In genomic region chr18:44701227-44701626, GRCh38 we compare ENCODE assay signal across 18 cellular contexts. TPM values are rescaled to one million over a fixed set of nuclear protein-coding genes. Genes with fewer than 3 reads are reported as not detected.
DNase-seq lines count a peak whose midpoint lies in the region; ATAC-seq and TF ChIP-seq lines count a peak whose summit lies in the region.
"Had no signal": no experiment of that assay in that cellular context is flagged by ENCODE, and none has a peak within 500 bp of the region (broad histone marks: within the 10 kb centered on the region; RNA-seq: fewer than 3 reads in every experiment).

No MANE protein-coding gene starts in this region.

- no peak overlapping the region for H4K91ac ChIP-seq in mesenchymal stem cell (ENCODE audit: low read length)

- no peak overlapping the region for H3K4ac ChIP-seq in mesenchymal stem cell (ENCODE audit: low read depth in 1 of 2, low read length in 2 of 2)

- H2BK5ac ChIP-seq in mesenchymal stem cell (ENCODE audit: low read depth, low read length, poor library complexity, severe bottlenecking), result no peak overlapping the region

- no peak overlapping the region for H3K14ac ChIP-seq in mesenchymal stem cell (ENCODE audit: low read length in 2 of 2)

- H3K4me1 ChIP-seq in mammary epithelial cell (ENCODE audit: insufficient read depth, low read length), result peaks cover 48% of the 10 kb centered on the region
- H3K4me1 ChIP-seq in mesenchymal stem cell (ENCODE audit: control insufficient read depth, insufficient read depth, low read depth, low read length), result peaks cover 7% of the 10 kb centered on the region

- peak overlapping the region; percentile 47 for H2AFZ ChIP-seq in mammary epithelial cell (ENCODE audit: low read depth, low read length)
- H2AFZ ChIP-seq in mesenchymal stem cell (ENCODE audit: low read depth, low read length), result no peak overlapping the region

- H4K8ac ChIP-seq in mesenchymal stem cell (ENCODE audit: low read length), result peak overlapping the region; percentile 19

- TF ChIP-seq CTCF in mammary epithelial cell (conservative IDR thresholded peaks at IDR 0.05 in 1 of 2, IDR thresholded peaks at IDR 0.05 in 1 of 2; ENCODE audit: extremely low read depth in 1 of 2, insufficient read depth in 1 of 2, low read depth in 1 of 2, low read length in 2 of 2), result no peak

- H3K9me3 ChIP-seq in MG63 (no peaks in the 10 kb centered on the region), mammary epithelial cell (replicated peaks; ENCODE audit: insufficient read depth, low read length) (no peaks in the 10 kb centered on the region), mesenchymal stem cell (ENCODE audit: control insufficient read depth, low read length) (no peaks in the 10 kb centered on the region)
- H3K9me3 ChIP-seq: SJSA1 had no signal

- peak overlapping the region; percentile 69 for H3K27ac Mint-ChIP-seq in stimulated activated memory B cell treated with anti-CD40 and anti-IgM and Interleukin-4, amounts not matched to agents 10 μg/mL and 1 μg/mL and 100 μg/mL, for 72 hours
- H3K27ac Mint-ChIP-seq: activated naive CD4-positive, alpha-beta T cell treated with anti-CD3 and anti-CD28 coated beads, Interleukin-2, amount 50 U/mL, for 72 hours; CD14-positive monocyte; stimulated activated naive CD8-positive, alpha-beta T cell treated with anti-CD3 and anti-CD28 coated beads, Interleukin-15, Interleukin-2, amounts not matched to agents 100 ng/mL and 50 ng/mL, for 24 hours had no signal

- peak overlapping the region; percentile 75 for H2BK15ac ChIP-seq in mesenchymal stem cell (ENCODE audit: low read depth, poor library complexity, severe bottlenecking)

- H3K36me3 ChIP-seq in MG63 (no peaks in the 10 kb centered on the region), mammary epithelial cell (ENCODE audit: insufficient read depth, low read length) (no peaks in the 10 kb centered on the region), mesenchymal stem cell (ENCODE audit: control insufficient read depth in 1 of 2, insufficient read depth in 2 of 2, low read depth in 1 of 2, low read length in 2 of 2) (peaks cover 3 to 17% of the 10 kb centered on the region in 2 experiments)
- H3K36me3 ChIP-seq: WERI-Rb-1 had no signal

- H2BK12ac ChIP-seq in mesenchymal stem cell (ENCODE audit: low read length in 2 of 2), result no peak overlapping the region

- BruUV-seq in mammary epithelial cell (replicated peaks; lab: Mats Ljungman, UMichigan), result TSS peak; percentile 1

- H3K4me2 ChIP-seq in mammary epithelial cell (ENCODE audit: insufficient read depth, low read depth, low read length) (peak overlapping the region; percentile 73), mesenchymal stem cell (ENCODE audit: low read length, poor library complexity, severe bottlenecking) (no peak overlapping the region)

- DNase-seq in MG63 (peak; percentile 45), mammary epithelial cell (no peak), mesenchymal stem cell (no peak), DMS53 treated with DMSO at 0.1 percent for 48 hours (lab: John Stamatoyannopoulos, UW; ENCODE audit: unreplicated experiment) (no peak)
- DNase-seq: NCI-H2081 treated with DMSO at 0.1 percent for 48 hours; NCI-H82; retina; stimulated activated CD4-positive, alpha-beta T cell treated with anti-CD3 and anti-CD28 coated beads, Interleukin-4, amount 100 ng/mL, for 4 hours; WERI-Rb-1 had no signal

- no peaks in the 10 kb centered on the region for H3K9me3 Mint-ChIP-seq in stimulated activated memory B cell treated with anti-CD40 and anti-IgM and Interleukin-4, amounts not matched to agents 10 μg/mL and 1 μg/mL and 100 μg/mL, for 72 hours
- H3K9me3 Mint-ChIP-seq: activated naive CD4-positive, alpha-beta T cell treated with anti-CD3 and anti-CD28 coated beads, Interleukin-2, amount 50 U/mL, for 72 hours; stimulated activated naive CD8-positive, alpha-beta T cell treated with anti-CD3 and anti-CD28 coated beads, Interleukin-15, Interleukin-2, amounts not matched to agents 100 ng/mL and 50 ng/mL, for 24 hours had no signal

- WGBS in mammary epithelial cell (ENCODE audit: low coverage, missing lambda C conversion rate), result 40% methylated on average over 9 of the region's 10 CpGs
- WGBS in mesenchymal stem cell, result 68% methylated on average over 10 of the region's 10 CpGs

- no peak overlapping the region for H2AK5ac ChIP-seq in mesenchymal stem cell (ENCODE audit: low read length, severe bottlenecking)

- H3K23ac ChIP-seq in mesenchymal stem cell (ENCODE audit: low read length in 2 of 2), result no peak overlapping the region

- CTCF ChIA-PET in mammary epithelial cell (lab: Charles Lee; ENCODE audit: low non-redundant PET), result interaction anchor here (0.9 to 1.0 kb wide), 2 partner anchors 13 to 31 kb away, joined by 6 to 7 read pairs; no protein-coding TSS in a partner anchor

- H3K27me3 ChIP-seq in MG63, result no peaks in the 10 kb centered on the region
- H3K27me3 ChIP-seq in mammary epithelial cell (ENCODE audit: insufficient read depth, low read length), result no peaks in the 10 kb centered on the region
- no peaks in the 10 kb centered on the region for H3K27me3 ChIP-seq in mesenchymal stem cell (ENCODE audit: control insufficient read depth in 1 of 2, insufficient read depth in 1 of 2, low read length in 2 of 2)
- H3K27me3 ChIP-seq: SJSA1 had no signal

- H3K79me2 ChIP-seq in mammary epithelial cell (ENCODE audit: insufficient read depth, low read length), result peaks cover 74% of the 10 kb centered on the region

- H3K4me3 ChIP-seq in MG63 (no peak overlapping the region), mammary epithelial cell (replicated peaks in 1 of 3; ENCODE audit: insufficient read depth in 1 of 3, low read depth in 2 of 3, low read length in 3 of 3) (peak overlapping the region in 1 of 3 experiments; percentile 19), mesenchymal stem cell (ENCODE audit: insufficient read depth in 1 of 2, low read depth in 1 of 2, low read length in 2 of 2) (peak overlapping the region in 1 of 2 experiments; percentile 11)
- H3K4me3 ChIP-seq: SJSA1 had no signal

- intact Hi-C loops in mammary epithelial cell (cut with micrococcal nuclease), result no loop called here

- in situ Hi-C loops in mammary epithelial cell (cut with MboI; ENCODE audit: low sequenced_read_pairs in 2 of 2), result no loop called here

- H3K18ac ChIP-seq in mesenchymal stem cell (ENCODE audit: low read depth in 1 of 2, low read length in 2 of 2), result peak overlapping the region; percentile 38 to 44

- H2BK120ac ChIP-seq in mesenchymal stem cell (ENCODE audit: low read depth, low read length), result no peak overlapping the region

- no peaks in the 10 kb centered on the region for H4K20me1 ChIP-seq in mammary epithelial cell (ENCODE audit: insufficient read depth, low read length)

- H3K9ac ChIP-seq in mammary epithelial cell (ENCODE audit: insufficient read depth, low read length) (peak overlapping the region; percentile 17), mesenchymal stem cell (ENCODE audit: low read length) (peak overlapping the region; percentile 42)

- H3K27ac ChIP-seq in mammary epithelial cell (ENCODE audit: insufficient read depth, low read depth, low read length) (peak overlapping the region; percentile 51), mesenchymal stem cell (ENCODE audit: low read length, poor library complexity, severe bottlenecking) (no peak overlapping the region)
- H3K27ac ChIP-seq: SJSA1, WERI-Rb-1 had no signal

- dilution Hi-C loops in mammary epithelial cell (cut with HindIII; ENCODE audit: low sequenced_read_pairs), result no loop called here

- no peak overlapping the region for H3K4me3 Mint-ChIP-seq in stimulated activated memory B cell treated with anti-CD40 and anti-IgM and Interleukin-4, amounts not matched to agents 10 μg/mL and 1 μg/mL and 100 μg/mL, for 72 hours
- H3K4me3 Mint-ChIP-seq: stimulated activated naive CD8-positive, alpha-beta T cell treated with anti-CD3 and anti-CD28 coated beads, Interleukin-15, Interleukin-2, amounts not matched to agents 100 ng/mL and 50 ng/mL, for 24 hours had no signal

- peaks cover 52% of the 10 kb centered on the region for H3K36me3 Mint-ChIP-seq in stimulated activated memory B cell treated with anti-CD40 and anti-IgM and Interleukin-4, amounts not matched to agents 10 μg/mL and 1 μg/mL and 100 μg/mL, for 72 hours
- H3K36me3 Mint-ChIP-seq: activated naive CD4-positive, alpha-beta T cell treated with anti-CD3 and anti-CD28 coated beads, Interleukin-2, amount 50 U/mL, for 72 hours; CD14-positive monocyte had no signal

- peaks cover 43% of the 10 kb centered on the region for H3K79me1 ChIP-seq in mesenchymal stem cell (replicated peaks; ENCODE audit: low read length, poor library complexity, severe bottlenecking)

- ATAC-seq in stimulated activated memory B cell treated with anti-CD40 and anti-IgM and Interleukin-4, amounts not matched to agents 10 μg/mL and 1 μg/mL and 100 μg/mL, for 72 hours, result no peak
- ATAC-seq in HG02571 (IDR thresholded peaks at IDR 0.05; ENCODE audit: unreplicated experiment) (no peak), HG03045 (IDR thresholded peaks at IDR 0.05; ENCODE audit: unreplicated experiment) (no peak), GM19467 (IDR thresholded peaks at IDR 0.05; ENCODE audit: unreplicated experiment) (no peak)

- peaks cover 78% of the 10 kb centered on the region for H3K4me1 Mint-ChIP-seq in stimulated activated memory B cell treated with anti-CD40 and anti-IgM and Interleukin-4, amounts not matched to agents 10 μg/mL and 1 μg/mL and 100 μg/mL, for 72 hours
- H3K4me1 Mint-ChIP-seq: CD14-positive monocyte had no signal

- no peaks in the 10 kb centered on the region for H3K27me3 Mint-ChIP-seq in stimulated activated memory B cell treated with anti-CD40 and anti-IgM and Interleukin-4, amounts not matched to agents 10 μg/mL and 1 μg/mL and 100 μg/mL, for 72 hours
- H3K27me3 Mint-ChIP-seq: stimulated activated naive CD8-positive, alpha-beta T cell treated with anti-CD3 and anti-CD28 coated beads, Interleukin-15, Interleukin-2, amounts not matched to agents 100 ng/mL and 50 ng/mL, for 24 hours had no signal

RNA-seq across cellular contexts. Expression of gene SETBP1, which starts 20.5 kb away (rescaled TPM):
- not detected in 2 replicates for total RNA-seq in MG63 (2014; rRNA removed; shearing (Covaris generic); ENCODE audit: low replicate concordance)
- total RNA-seq in mammary epithelial cell, result 10 to 100 TPM; 23.2 to 34.7 TPM
- 7.4 TPM for polyA plus RNA-seq in mammary epithelial cell
- polyA minus RNA-seq in mammary epithelial cell, result 12.7 TPM
- polyA plus RNA-seq in mesenchymal stem cell (2013, experiment 1 of 2), result 4.5 TPM
- 4.5 TPM for polyA plus RNA-seq in mesenchymal stem cell (2013, experiment 2 of 2)
- total RNA-seq: G401 had no signal

Comparison
In these comparisons a context has a peak if more than half of its experiments do, and no peak if none do; other contexts are left out.
1. RNA of gene SETBP1, which starts 20.5 kb away (total RNA-seq): 23.2 to 34.7 TPM in mammary epithelial cell; not detected in MG63; every median in the first group is over 10 times any median in the second.